8 cellular contexts compared by ENCODE assay signal in genomic region chr17:81418710-81419332, GRCh38. TPM values are rescaled to one million over a fixed set of nuclear protein-coding genes. Genes with fewer than 3 reads are reported as not detected.
DNase-seq lines count a peak whose midpoint lies in the region.

No MANE protein-coding gene starts in this region.

- no peaks in the 10 kb centered on the region for H3K27me3 ChIP-seq in layer of hippocampus (ENCODE audit: control insufficient read depth, insufficient read depth, low read length)

- H3K27ac ChIP-seq in layer of hippocampus (ENCODE audit: low read depth, low read length) (peak overlapping the region; percentile 85), substantia nigra (ENCODE audit: low read depth, low read length, poor library complexity, severe bottlenecking) (peak overlapping the region; percentile 87)

- DNase-seq in DMS53 (lab: John Stamatoyannopoulos, UW): peak; percentile 86
- DNase-seq in DMS53 treated with DMSO at 0.1 percent for 48 hours (lab: John Stamatoyannopoulos, UW; ENCODE audit: unreplicated experiment): no peak
- peak; percentile 33 for DNase-seq in astrocyte of the hippocampus (ENCODE audit: low read depth, low spot score)
- DNase-seq in substantia nigra (lab: John Stamatoyannopoulos, UW): no peak
- DNase-seq in NCI-H2081 treated with DMSO at 0.1 percent for 48 hours (lab: John Stamatoyannopoulos, UW): no peak
- DNase-seq in mesenteric fat pad (ENCODE audit: low spot score): no peak
- no peak for DNase-seq in globus pallidus (ENCODE audit: low spot score)

RNA-seq across cellular contexts. Expression of gene BAHCC1, which starts 23.6 kb away (rescaled TPM):
- total RNA-seq in mesenteric fat pad: 11.0 TPM

Comparison
In these comparisons a context has a peak if more than half of its experiments do, and no peak if none do; other contexts are left out.
1. DNase-seq: peak in DMS53 (single experiment) and astrocyte of the hippocampus (single experiment); none in DMS53 treated with DMSO at 0.1 percent for 48 hours (single experiment), substantia nigra (0 of 49), NCI-H2081 treated with DMSO at 0.1 percent for 48 hours (single experiment), mesenteric fat pad (single experiment) and globus pallidus (single experiment).